In the genomic region with DNA sequence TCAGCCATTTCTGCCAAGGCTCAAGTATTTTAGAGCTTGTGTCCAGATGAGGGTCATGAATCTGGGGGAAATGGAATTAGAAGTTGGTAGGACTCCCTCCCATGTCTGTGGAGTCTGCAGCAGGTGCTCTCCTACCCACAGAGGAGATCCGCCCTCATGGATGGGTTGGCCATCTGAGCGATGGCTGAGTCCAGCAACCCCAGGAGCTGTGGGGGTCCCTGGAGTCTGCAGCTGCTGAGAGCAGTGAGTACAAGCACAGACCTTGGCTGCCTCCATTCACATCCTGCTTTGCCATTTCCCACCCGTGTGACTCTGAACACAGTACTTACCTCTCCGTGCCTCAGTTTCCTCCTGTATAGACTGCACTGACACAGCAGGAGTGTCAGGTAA, we compare ENCODE assay signal across 2 cellular contexts.
TF ChIP-seq lines count a peak whose summit lies in the region.

No MANE protein-coding gene starts in this region.

TF ChIP-seq in liver, 16 proteins besides CTCF, POLR2A, EP300 and RAD21:
- no peak for TF ChIP-seq EGR1 (IDR thresholded peaks at IDR 0.05; ENCODE audit: low read depth in 2 of 2)
- TF ChIP-seq, protein P1, sequence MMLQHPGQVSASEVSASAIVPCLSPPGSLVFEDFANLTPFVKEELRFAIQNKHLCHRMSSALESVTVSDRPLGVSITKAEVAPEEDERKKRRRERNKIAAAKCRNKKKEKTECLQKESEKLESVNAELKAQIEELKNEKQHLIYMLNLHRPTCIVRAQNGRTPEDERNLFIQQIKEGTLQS (IDR thresholded peaks at IDR 0.05), result no peak

TF ChIP-seq in HepG2, 621 proteins besides CTCF, POLR2A, EP300 and RAD21:
- no peak for TF ChIP-seq NCOA2 (CRISPR knock-in tag; IDR thresholded peaks at IDR 0.05)
- TF ChIP-seq, protein P2, sequence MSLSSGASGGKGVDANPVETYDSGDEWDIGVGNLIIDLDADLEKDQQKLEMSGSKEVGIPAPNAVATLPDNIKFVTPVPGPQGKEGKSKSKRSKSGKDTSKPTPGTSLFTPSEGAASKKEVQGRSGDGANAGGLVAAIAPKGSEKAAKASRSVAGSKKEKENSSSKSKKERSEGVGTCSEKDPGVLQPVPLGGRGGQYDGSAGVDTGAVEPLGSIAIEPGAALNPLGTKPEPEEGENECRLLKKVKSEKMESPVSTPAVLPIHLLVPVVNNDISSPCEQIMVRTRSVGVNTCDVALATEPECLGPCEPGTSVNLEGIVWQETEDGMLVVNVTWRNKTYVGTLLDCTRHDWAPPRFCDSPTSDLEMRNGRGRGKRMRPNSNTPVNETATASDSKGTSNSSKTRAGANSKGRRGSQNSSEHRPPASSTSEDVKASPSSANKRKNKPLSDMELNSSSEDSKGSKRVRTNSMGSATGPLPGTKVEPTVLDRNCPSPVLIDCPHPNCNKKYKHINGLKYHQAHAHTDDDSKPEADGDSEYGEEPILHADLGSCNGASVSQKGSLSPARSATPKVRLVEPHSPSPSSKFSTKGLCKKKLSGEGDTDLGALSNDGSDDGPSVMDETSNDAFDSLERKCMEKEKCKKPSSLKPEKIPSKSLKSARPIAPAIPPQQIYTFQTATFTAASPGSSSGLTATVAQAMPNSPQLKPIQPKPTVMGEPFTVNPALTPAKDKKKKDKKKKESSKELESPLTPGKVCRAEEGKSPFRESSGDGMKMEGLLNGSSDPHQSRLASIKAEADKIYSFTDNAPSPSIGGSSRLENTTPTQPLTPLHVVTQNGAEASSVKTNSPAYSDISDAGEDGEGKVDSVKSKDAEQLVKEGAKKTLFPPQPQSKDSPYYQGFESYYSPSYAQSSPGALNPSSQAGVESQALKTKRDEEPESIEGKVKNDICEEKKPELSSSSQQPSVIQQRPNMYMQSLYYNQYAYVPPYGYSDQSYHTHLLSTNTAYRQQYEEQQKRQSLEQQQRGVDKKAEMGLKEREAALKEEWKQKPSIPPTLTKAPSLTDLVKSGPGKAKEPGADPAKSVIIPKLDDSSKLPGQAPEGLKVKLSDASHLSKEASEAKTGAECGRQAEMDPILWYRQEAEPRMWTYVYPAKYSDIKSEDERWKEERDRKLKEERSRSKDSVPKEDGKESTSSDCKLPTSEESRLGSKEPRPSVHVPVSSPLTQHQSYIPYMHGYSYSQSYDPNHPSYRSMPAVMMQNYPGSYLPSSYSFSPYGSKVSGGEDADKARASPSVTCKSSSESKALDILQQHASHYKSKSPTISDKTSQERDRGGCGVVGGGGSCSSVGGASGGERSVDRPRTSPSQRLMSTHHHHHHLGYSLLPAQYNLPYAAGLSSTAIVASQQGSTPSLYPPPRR (CRISPR knock-in tag; IDR thresholded peaks at IDR 0.05; ENCODE audit: borderline replicate concordance), result no peak
- TF ChIP-seq, protein P3, sequence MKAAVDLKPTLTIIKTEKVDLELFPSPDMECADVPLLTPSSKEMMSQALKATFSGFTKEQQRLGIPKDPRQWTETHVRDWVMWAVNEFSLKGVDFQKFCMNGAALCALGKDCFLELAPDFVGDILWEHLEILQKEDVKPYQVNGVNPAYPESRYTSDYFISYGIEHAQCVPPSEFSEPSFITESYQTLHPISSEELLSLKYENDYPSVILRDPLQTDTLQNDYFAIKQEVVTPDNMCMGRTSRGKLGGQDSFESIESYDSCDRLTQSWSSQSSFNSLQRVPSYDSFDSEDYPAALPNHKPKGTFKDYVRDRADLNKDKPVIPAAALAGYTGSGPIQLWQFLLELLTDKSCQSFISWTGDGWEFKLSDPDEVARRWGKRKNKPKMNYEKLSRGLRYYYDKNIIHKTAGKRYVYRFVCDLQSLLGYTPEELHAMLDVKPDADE (CRISPR knock-in tag; IDR thresholded peaks at IDR 0.05), result no peak
- TF ChIP-seq, protein P4, sequence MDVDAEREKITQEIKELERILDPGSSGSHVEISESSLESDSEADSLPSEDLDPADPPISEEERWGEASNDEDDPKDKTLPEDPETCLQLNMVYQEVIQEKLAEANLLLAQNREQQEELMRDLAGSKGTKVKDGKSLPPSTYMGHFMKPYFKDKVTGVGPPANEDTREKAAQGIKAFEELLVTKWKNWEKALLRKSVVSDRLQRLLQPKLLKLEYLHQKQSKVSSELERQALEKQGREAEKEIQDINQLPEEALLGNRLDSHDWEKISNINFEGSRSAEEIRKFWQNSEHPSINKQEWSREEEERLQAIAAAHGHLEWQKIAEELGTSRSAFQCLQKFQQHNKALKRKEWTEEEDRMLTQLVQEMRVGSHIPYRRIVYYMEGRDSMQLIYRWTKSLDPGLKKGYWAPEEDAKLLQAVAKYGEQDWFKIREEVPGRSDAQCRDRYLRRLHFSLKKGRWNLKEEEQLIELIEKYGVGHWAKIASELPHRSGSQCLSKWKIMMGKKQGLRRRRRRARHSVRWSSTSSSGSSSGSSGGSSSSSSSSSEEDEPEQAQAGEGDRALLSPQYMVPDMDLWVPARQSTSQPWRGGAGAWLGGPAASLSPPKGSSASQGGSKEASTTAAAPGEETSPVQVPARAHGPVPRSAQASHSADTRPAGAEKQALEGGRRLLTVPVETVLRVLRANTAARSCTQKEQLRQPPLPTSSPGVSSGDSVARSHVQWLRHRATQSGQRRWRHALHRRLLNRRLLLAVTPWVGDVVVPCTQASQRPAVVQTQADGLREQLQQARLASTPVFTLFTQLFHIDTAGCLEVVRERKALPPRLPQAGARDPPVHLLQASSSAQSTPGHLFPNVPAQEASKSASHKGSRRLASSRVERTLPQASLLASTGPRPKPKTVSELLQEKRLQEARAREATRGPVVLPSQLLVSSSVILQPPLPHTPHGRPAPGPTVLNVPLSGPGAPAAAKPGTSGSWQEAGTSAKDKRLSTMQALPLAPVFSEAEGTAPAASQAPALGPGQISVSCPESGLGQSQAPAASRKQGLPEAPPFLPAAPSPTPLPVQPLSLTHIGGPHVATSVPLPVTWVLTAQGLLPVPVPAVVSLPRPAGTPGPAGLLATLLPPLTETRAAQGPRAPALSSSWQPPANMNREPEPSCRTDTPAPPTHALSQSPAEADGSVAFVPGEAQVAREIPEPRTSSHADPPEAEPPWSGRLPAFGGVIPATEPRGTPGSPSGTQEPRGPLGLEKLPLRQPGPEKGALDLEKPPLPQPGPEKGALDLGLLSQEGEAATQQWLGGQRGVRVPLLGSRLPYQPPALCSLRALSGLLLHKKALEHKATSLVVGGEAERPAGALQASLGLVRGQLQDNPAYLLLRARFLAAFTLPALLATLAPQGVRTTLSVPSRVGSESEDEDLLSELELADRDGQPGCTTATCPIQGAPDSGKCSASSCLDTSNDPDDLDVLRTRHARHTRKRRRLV (CRISPR knock-in tag; IDR thresholded peaks at IDR 0.05), result no peak
- TF ChIP-seq IRF2 (CRISPR knock-in tag; IDR thresholded peaks at IDR 0.05), result no peak
- TF ChIP-seq, protein P5, sequence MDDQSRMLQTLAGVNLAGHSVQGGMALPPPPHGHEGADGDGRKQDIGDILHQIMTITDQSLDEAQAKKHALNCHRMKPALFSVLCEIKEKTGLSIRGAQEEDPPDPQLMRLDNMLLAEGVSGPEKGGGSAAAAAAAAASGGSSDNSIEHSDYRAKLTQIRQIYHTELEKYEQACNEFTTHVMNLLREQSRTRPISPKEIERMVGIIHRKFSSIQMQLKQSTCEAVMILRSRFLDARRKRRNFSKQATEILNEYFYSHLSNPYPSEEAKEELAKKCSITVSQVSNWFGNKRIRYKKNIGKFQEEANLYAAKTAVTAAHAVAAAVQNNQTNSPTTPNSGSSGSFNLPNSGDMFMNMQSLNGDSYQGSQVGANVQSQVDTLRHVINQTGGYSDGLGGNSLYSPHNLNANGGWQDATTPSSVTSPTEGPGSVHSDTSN (CRISPR knock-in tag; IDR thresholded peaks at IDR 0.05; ENCODE audit: borderline replicate concordance), result no peak
- TF ChIP-seq, protein P6, sequence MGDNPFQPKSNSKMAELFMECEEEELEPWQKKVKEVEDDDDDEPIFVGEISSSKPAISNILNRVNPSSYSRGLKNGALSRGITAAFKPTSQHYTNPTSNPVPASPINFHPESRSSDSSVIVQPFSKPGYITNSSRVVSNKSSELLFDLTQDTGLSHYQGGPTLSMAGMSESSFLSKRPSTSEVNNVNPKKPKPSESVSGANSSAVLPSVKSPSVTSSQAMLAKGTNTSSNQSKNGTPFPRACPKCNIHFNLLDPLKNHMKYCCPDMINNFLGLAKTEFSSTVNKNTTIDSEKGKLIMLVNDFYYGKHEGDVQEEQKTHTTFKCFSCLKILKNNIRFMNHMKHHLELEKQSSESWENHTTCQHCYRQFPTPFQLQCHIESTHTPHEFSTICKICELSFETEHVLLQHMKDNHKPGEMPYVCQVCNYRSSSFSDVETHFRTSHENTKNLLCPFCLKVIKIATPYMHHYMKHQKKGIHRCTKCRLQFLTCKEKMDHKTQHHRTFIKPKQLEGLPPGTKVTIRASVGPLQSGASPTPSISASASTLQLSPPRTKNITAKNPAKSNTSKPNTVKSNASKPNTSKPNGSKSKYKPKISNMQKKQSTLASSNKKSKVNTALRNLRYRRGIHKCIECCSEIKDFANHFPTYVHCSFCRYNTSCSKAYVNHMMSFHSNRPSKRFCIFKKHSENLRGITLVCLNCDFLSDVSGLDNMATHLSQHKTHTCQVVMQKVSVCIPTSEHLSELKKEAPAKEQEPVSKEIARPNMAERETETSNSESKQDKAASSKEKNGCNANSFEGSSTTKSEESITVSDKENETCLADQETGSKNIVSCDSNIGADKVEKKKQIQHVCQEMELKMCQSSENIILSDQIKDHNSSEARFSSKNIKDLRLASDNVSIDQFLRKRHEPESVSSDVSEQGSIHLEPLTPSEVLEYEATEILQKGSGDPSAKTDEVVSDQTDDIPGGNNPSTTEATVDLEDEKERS (CRISPR knock-in tag; IDR thresholded peaks at IDR 0.05), result no peak
- no peak for TF ChIP-seq NR3C1 (CRISPR knock-in tag; IDR thresholded peaks at IDR 0.05)
- no peak for TF ChIP-seq MIER2 (CRISPR knock-in tag; IDR thresholded peaks at IDR 0.05)
- no peak for TF ChIP-seq GTF3A (CRISPR knock-in tag; conservative IDR thresholded peaks at IDR 0.05)
- TF ChIP-seq ZNF264 (CRISPR knock-in tag; IDR thresholded peaks at IDR 0.05), result no peak
- TF ChIP-seq NAIF1 (CRISPR knock-in tag; IDR thresholded peaks at IDR 0.05; ENCODE audit: borderline replicate concordance), result no peak
- TF ChIP-seq CCDC6 (CRISPR knock-in tag; IDR thresholded peaks at IDR 0.05), result no peak
- no peak for TF ChIP-seq BRCA1 (CRISPR knock-in tag; IDR thresholded peaks at IDR 0.05)
